24 cellular contexts compared by ENCODE assay signal in the genomic region with DNA sequence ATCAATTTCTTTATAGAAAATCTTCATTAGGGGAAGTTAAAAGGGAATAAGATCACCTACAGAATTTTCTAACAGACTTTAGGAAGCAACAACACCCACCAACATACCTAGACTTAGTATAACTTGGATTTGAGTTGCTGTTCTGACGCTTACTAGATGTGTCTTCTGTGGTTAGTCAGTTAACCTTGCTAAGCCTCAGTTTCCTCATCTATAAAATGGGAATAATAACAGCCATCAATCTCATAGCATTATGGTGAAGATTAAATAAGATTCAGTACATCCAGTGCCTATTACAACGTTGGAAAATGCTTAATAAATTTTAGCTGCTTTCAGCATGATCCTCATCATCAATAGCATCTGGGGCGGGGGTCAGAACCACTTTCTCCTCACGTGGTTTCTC.
"Had no signal": no experiment of that assay in that cellular context is flagged by ENCODE, and none has a peak within 500 bp of the region (broad histone marks: within the 10 kb centered on the region; RNA-seq: fewer than 3 reads in every experiment).

No MANE protein-coding gene starts in this region.

- H3K27me3 Mint-ChIP-seq: activated naive CD8-positive, alpha-beta T cell had no signal

- H3K4me3 Mint-ChIP-seq: activated CD4-positive, alpha-beta memory T cell treated with anti-CD3 and anti-CD28 coated beads, Interleukin-2, amount 10 ng/mL, durations not matched to agents 7 days and 5 days; activated CD4-positive, alpha-beta T cell treated with anti-CD3 and anti-CD28 coated beads, Interleukin-2, amount 10 ng/mL, durations not matched to agents 7 days and 5 days; activated CD8-positive, alpha-beta memory T cell treated with anti-CD3 and anti-CD28 coated beads, Interleukin-2, amount 10 ng/mL, durations not matched to agents 7 days and 5 days; activated naive CD8-positive, alpha-beta T cell; nephron progenitor cell; stimulated activated memory B cell treated with anti-CD40 and anti-IgM and Interleukin-4, amounts not matched to agents 10 μg/mL and 1 μg/mL and 100 μg/mL, for 72 hours; stimulated activated naive CD8-positive, alpha-beta T cell treated with anti-CD3 and anti-CD28 coated beads, Interleukin-15, amount 100 ng/mL, for 72 hours had no signal

- H3K27me3 ChIP-seq: left lung, neutrophil, suprapubic skin had no signal

- H3K9me3 ChIP-seq: left lung, neutrophil, suprapubic skin had no signal

- H3K4me1 Mint-ChIP-seq: activated CD4-positive, alpha-beta memory T cell treated with anti-CD3 and anti-CD28 coated beads, Interleukin-2, amount 10 ng/mL, durations not matched to agents 7 days and 5 days; activated CD4-positive, alpha-beta T cell treated with anti-CD3 and anti-CD28 coated beads, Interleukin-2, amount 10 ng/mL, durations not matched to agents 7 days and 5 days; activated CD8-positive, alpha-beta memory T cell treated with anti-CD3 and anti-CD28 coated beads, Interleukin-2, amount 10 ng/mL, durations not matched to agents 7 days and 5 days; stimulated activated memory B cell treated with anti-CD40 and anti-IgM and Interleukin-4, amounts not matched to agents 10 μg/mL and 1 μg/mL and 100 μg/mL, for 72 hours; stimulated activated naive CD8-positive, alpha-beta T cell treated with anti-CD3 and anti-CD28 coated beads, Interleukin-15, amount 100 ng/mL, for 72 hours had no signal

- H3K36me3 ChIP-seq: brain microvascular endothelial cell, left lung, neutrophil, suprapubic skin had no signal

- H3K36me3 Mint-ChIP-seq: activated CD8-positive, alpha-beta memory T cell treated with anti-CD3 and anti-CD28 coated beads, Interleukin-2, amount 10 ng/mL, durations not matched to agents 7 days and 5 days; activated naive CD8-positive, alpha-beta T cell; stimulated activated memory B cell treated with anti-CD40 and anti-IgM and Interleukin-4, amounts not matched to agents 10 μg/mL and 1 μg/mL and 100 μg/mL, for 72 hours had no signal

- DNase-seq: activated CD4-positive, alpha-beta memory T cell treated with anti-CD3 and anti-CD28 coated beads, Interleukin-2, amount 10 ng/mL, durations not matched to agents 7 days and 5 days; activated CD4-positive, alpha-beta T cell treated with anti-CD3 and anti-CD28 coated beads for 1 hour; activated CD4-positive, alpha-beta T cell treated with anti-CD3 and anti-CD28 coated beads, Interleukin-2, amount 10 ng/mL, durations not matched to agents 7 days and 5 days; activated CD8-positive, alpha-beta memory T cell treated with anti-CD3 and anti-CD28 coated beads, Interleukin-2, amount 10 ng/mL, durations not matched to agents 7 days and 5 days; activated naive CD4-positive, alpha-beta T cell treated with Interleukin-2 at 50 U/mL for 16 hours; activated T-cell treated with anti-CD3 and anti-CD28 coated beads, Interleukin-2, amount 50 U/mL, for 48 hours; brain microvascular endothelial cell; foreskin melanocyte; left lung; mesendoderm; nephron progenitor cell; small intestine; stimulated activated CD4-positive, alpha-beta T cell treated with anti-CD3 and anti-CD28 coated beads, Interleukin-4, amount 100 ng/mL, for 24 hours; stimulated activated CD8-positive, alpha-beta memory T cell treated with anti-CD3 and anti-CD28 coated beads, Interleukin-4, amount 100 ng/mL, for 48 hours; stimulated activated naive CD8-positive, alpha-beta T cell treated with anti-CD3 and anti-CD28 coated beads, Interleukin-15, amount 100 ng/mL, for 72 hours; T-helper 2 cell; trophoblast cell had no signal

- H3K27ac Mint-ChIP-seq: activated CD4-positive, alpha-beta memory T cell treated with anti-CD3 and anti-CD28 coated beads, Interleukin-2, amount 10 ng/mL, durations not matched to agents 7 days and 5 days; activated CD4-positive, alpha-beta T cell treated with anti-CD3 and anti-CD28 coated beads, Interleukin-2, amount 10 ng/mL, durations not matched to agents 7 days and 5 days; activated CD8-positive, alpha-beta memory T cell treated with anti-CD3 and anti-CD28 coated beads, Interleukin-2, amount 10 ng/mL, durations not matched to agents 7 days and 5 days; activated naive CD8-positive, alpha-beta T cell; nephron progenitor cell; stimulated activated memory B cell treated with anti-CD40 and anti-IgM and Interleukin-4, amounts not matched to agents 10 μg/mL and 1 μg/mL and 100 μg/mL, for 72 hours had no signal

- H3K27ac ChIP-seq: brain microvascular endothelial cell, left lung, neutrophil, suprapubic skin had no signal

- H3K9me3 Mint-ChIP-seq: activated CD4-positive, alpha-beta memory T cell treated with anti-CD3 and anti-CD28 coated beads, Interleukin-2, amount 10 ng/mL, durations not matched to agents 7 days and 5 days; activated CD4-positive, alpha-beta T cell treated with anti-CD3 and anti-CD28 coated beads, Interleukin-2, amount 10 ng/mL, durations not matched to agents 7 days and 5 days; nephron progenitor cell; stimulated activated memory B cell treated with anti-CD40 and anti-IgM and Interleukin-4, amounts not matched to agents 10 μg/mL and 1 μg/mL and 100 μg/mL, for 72 hours; stimulated activated naive CD8-positive, alpha-beta T cell treated with anti-CD3 and anti-CD28 coated beads, Interleukin-15, amount 100 ng/mL, for 72 hours had no signal

- H3K4me3 ChIP-seq: left lung, lung, suprapubic skin had no signal

- ATAC-seq: activated CD8-positive, alpha-beta memory T cell treated with anti-CD3 and anti-CD28 coated beads, Interleukin-2, amount 10 ng/mL, durations not matched to agents 7 days and 5 days; esophagus mucosa; left lung; sciatic nerve; stimulated activated memory B cell treated with anti-CD40 and anti-IgM and Interleukin-4, amounts not matched to agents 10 μg/mL and 1 μg/mL and 100 μg/mL, for 72 hours; stimulated activated naive CD8-positive, alpha-beta T cell treated with anti-CD3 and anti-CD28 coated beads, Interleukin-15, amount 100 ng/mL, for 72 hours had no signal
